ENCODE assay signal across 8 cellular contexts in genomic region chr1:6634278-6635052, GRCh38. TPM values are rescaled to one million over a fixed set of nuclear protein-coding genes. Genes with fewer than 3 reads are reported as not detected.
DNase-seq lines count a peak whose midpoint lies in the region; ATAC-seq and TF ChIP-seq lines count a peak whose summit lies in the region.

No MANE protein-coding gene starts in this region.

- H2AFZ ChIP-seq in DND-41 (ENCODE audit: low read depth, low read length) = no peak overlapping the region

- no peaks in the 10 kb centered on the region for H3K27me3 ChIP-seq in DND-41 (ENCODE audit: insufficient read depth, low read length, poor library complexity)

- intact Hi-C loops in posterior cingulate gyrus (cut with DNase I) = no loop called here

- H3K79me2 ChIP-seq in DND-41 (ENCODE audit: insufficient read depth, low read length) = no peaks in the 10 kb centered on the region

- no peak overlapping the region for H3K27ac ChIP-seq in DND-41 (ENCODE audit: low read length)

- CTCF ChIA-PET in activated CD8-positive, alpha-beta memory T cell treated with anti-CD3 and anti-CD28 coated beads, Interleukin-2, amount 10 ng/mL, durations not matched to agents 7 days and 5 days (lab: Charles Lee) = interaction anchor here (0.7 to 1.6 kb wide), 3 partner anchors 34 to 144 kb away, joined by 3 to 4 read pairs (median 3); no protein-coding TSS in a partner anchor

- peaks cover 14% of the 10 kb centered on the region for H3K36me3 Mint-ChIP-seq in activated CD8-positive, alpha-beta memory T cell treated with anti-CD3 and anti-CD28 coated beads, Interleukin-2, amount 10 ng/mL, durations not matched to agents 7 days and 5 days

- no peak overlapping the region for H3K27ac Mint-ChIP-seq in activated CD8-positive, alpha-beta memory T cell treated with anti-CD3 and anti-CD28 coated beads, Interleukin-2, amount 10 ng/mL, durations not matched to agents 7 days and 5 days

- no peaks in the 10 kb centered on the region for H3K9me3 Mint-ChIP-seq in activated CD8-positive, alpha-beta memory T cell treated with anti-CD3 and anti-CD28 coated beads, Interleukin-2, amount 10 ng/mL, durations not matched to agents 7 days and 5 days (ENCODE audit: low read depth)

- no peaks in the 10 kb centered on the region for H3K27me3 Mint-ChIP-seq in activated CD8-positive, alpha-beta memory T cell treated with anti-CD3 and anti-CD28 coated beads, Interleukin-2, amount 10 ng/mL, durations not matched to agents 7 days and 5 days

- no peaks in the 10 kb centered on the region for H3K4me1 ChIP-seq in DND-41 (ENCODE audit: insufficient read depth, low read length)

- no peak overlapping the region for H3K4me2 ChIP-seq in DND-41 (ENCODE audit: insufficient read depth, low read length)

- H3K9me3 ChIP-seq in DND-41 (ENCODE audit: insufficient read depth, low read length, severe bottlenecking) = no peaks in the 10 kb centered on the region

- ATAC-seq in DND-41 (ENCODE audit: insufficient read depth, low read depth) (peak; percentile 60), HG03378 (IDR thresholded peaks at IDR 0.05; ENCODE audit: unreplicated experiment) (no peak)
- peak; percentile 29 for ATAC-seq in activated CD8-positive, alpha-beta memory T cell treated with anti-CD3 and anti-CD28 coated beads, Interleukin-2, amount 10 ng/mL, durations not matched to agents 7 days and 5 days

- peaks cover 90% of the 10 kb centered on the region for H3K36me3 ChIP-seq in DND-41 (ENCODE audit: insufficient read depth, low read length)

- TF ChIP-seq CTCF in DND-41 (IDR thresholded peaks at IDR 0.05; ENCODE audit: borderline replicate concordance, extremely low read depth, low read length, poor library complexity, severe bottlenecking) = peak; percentile 65
- peak; percentile 57 for TF ChIP-seq CTCF in LNCaP clone FGC (IDR thresholded peaks at IDR 0.05; ENCODE audit: control insufficient read depth, extremely low read depth, insufficient read depth)
- TF ChIP-seq CTCF in fibroblast of the aortic adventitia (IDR thresholded peaks at IDR 0.05; ENCODE audit: insufficient read depth, low read length) = peak; percentile 42

- H3K4me3 ChIP-seq in DND-41 (ENCODE audit: low read depth in 1 of 2, low read length in 2 of 2) (no peak overlapping the region), LNCaP clone FGC (ENCODE audit: low read depth, low read length) (no peak overlapping the region), fibroblast of the aortic adventitia (ENCODE audit: low read depth, low read length) (no peak overlapping the region)

- H3K9ac ChIP-seq in DND-41 (ENCODE audit: low read depth, low read length) = no peak overlapping the region

- peaks cover 19% of the 10 kb centered on the region for H4K20me1 ChIP-seq in DND-41 (ENCODE audit: insufficient read depth, low read length)

- no peaks in the 10 kb centered on the region for H3K4me1 Mint-ChIP-seq in activated CD8-positive, alpha-beta memory T cell treated with anti-CD3 and anti-CD28 coated beads, Interleukin-2, amount 10 ng/mL, durations not matched to agents 7 days and 5 days

- DNase-seq in DND-41 = peak; percentile 51
- no peak for DNase-seq in LNCaP clone FGC (ENCODE audit: low read depth)
- peak; percentile 54 for DNase-seq in activated CD8-positive, alpha-beta memory T cell treated with anti-CD3 and anti-CD28 coated beads, Interleukin-2, amount 10 ng/mL, durations not matched to agents 7 days and 5 days
- peak; percentile 25 for DNase-seq in fibroblast of the aortic adventitia (ENCODE audit: low read depth)
- DNase-seq in posterior cingulate gyrus = peak in 8 of 10 donors; percentile 35 to 90 (median 50)
- no peak for DNase-seq in COLO829 (ENCODE audit: low spot score)
- no peak for DNase-seq in SKM-1 treated with dmso at 0.1 percent for 144 hours (lab: John Stamatoyannopoulos, UW; ENCODE audit: unreplicated experiment)

- no peak overlapping the region for H3K4me3 Mint-ChIP-seq in activated CD8-positive, alpha-beta memory T cell treated with anti-CD3 and anti-CD28 coated beads, Interleukin-2, amount 10 ng/mL, durations not matched to agents 7 days and 5 days

RNA-seq across cellular contexts. Expression of gene THAP3, which starts 9.8 kb away (rescaled TPM):
- total RNA-seq in activated CD8-positive, alpha-beta memory T cell treated with anti-CD3 and anti-CD28 coated beads, Interleukin-2, amount 10 ng/mL, durations not matched to agents 7 days and 5 days = 10 to 100 TPM; 24.3 to 24.4 TPM
- 9.2 and 11.3 TPM in 2 replicates for total RNA-seq in fibroblast of the aortic adventitia (ENCODE audit: low replicate concordance)

RNA-seq across cellular contexts. Expression of gene PHF13, which starts 20.9 kb away (rescaled TPM):
- 10 to 100 TPM; 10.7 to 15.9 TPM for total RNA-seq in activated CD8-positive, alpha-beta memory T cell treated with anti-CD3 and anti-CD28 coated beads, Interleukin-2, amount 10 ng/mL, durations not matched to agents 7 days and 5 days
- 14.7 and 24.3 TPM in 2 replicates for total RNA-seq in fibroblast of the aortic adventitia (ENCODE audit: low replicate concordance)

RNA-seq across cellular contexts. Expression of gene KLHL21, which starts 31.8 kb away (rescaled TPM):
- 10 to 100 TPM; 23.9 to 28.2 TPM for total RNA-seq in activated CD8-positive, alpha-beta memory T cell treated with anti-CD3 and anti-CD28 coated beads, Interleukin-2, amount 10 ng/mL, durations not matched to agents 7 days and 5 days
- 40.8 and 78.4 TPM in 2 replicates for total RNA-seq in fibroblast of the aortic adventitia (ENCODE audit: low replicate concordance)

RNA-seq across cellular contexts. Expression of gene ZBTB48, which starts 54.7 kb away (rescaled TPM):
- total RNA-seq in activated CD8-positive, alpha-beta memory T cell treated with anti-CD3 and anti-CD28 coated beads, Interleukin-2, amount 10 ng/mL, durations not matched to agents 7 days and 5 days = 10 to 100 TPM; 30.7 to 37.4 TPM
- total RNA-seq in fibroblast of the aortic adventitia (ENCODE audit: low replicate concordance) = 7.7 and 26.4 TPM in 2 replicates

Comparison
In these comparisons a context has a peak if more than half of its experiments do, and no peak if none do; other contexts are left out.
1. DNase-seq: peak in DND-41 (single experiment), activated CD8-positive, alpha-beta memory T cell treated with anti-CD3 and anti-CD28 coated beads, Interleukin-2, amount 10 ng/mL, durations not matched to agents 7 days and 5 days (single experiment), fibroblast of the aortic adventitia (single experiment) and posterior cingulate gyrus (8 of 10); none in LNCaP clone FGC (single experiment), COLO829 (single experiment) and SKM-1 treated with dmso at 0.1 percent for 144 hours (single experiment).
2. Peak in every context shown above with its lines, with median percentiles within 50 percentile points of each other: CTCF ChIP-seq.